ENCODE assay signal across 26 cellular contexts in genomic region chr10:98097175-98097574, GRCh38. TPM values are rescaled to one million over a fixed set of nuclear protein-coding genes. Genes with fewer than 3 reads are reported as not detected.
A peak's percentile ranks its signal among the peaks of the same experiment; 100 is the strongest.
DNase-seq lines count a peak whose midpoint lies in the region; ATAC-seq, FAIRE-seq and TF ChIP-seq lines count a peak whose summit lies in the region.
"Had no signal": no experiment of that assay in that cellular context is flagged by ENCODE, and none has a peak within 500 bp of the region (broad histone marks: within the 10 kb centered on the region; RNA-seq: fewer than 3 reads in every experiment).

No MANE protein-coding gene starts in this region.

- no peaks in the 10 kb centered on the region for H3K9me3 Mint-ChIP-seq in stimulated activated effector memory CD8-positive, alpha-beta T cell treated with anti-CD3 and anti-CD28 coated beads, Interleukin-12 subunit alpha, Interleukin-12 subunit beta, amount 100 ng/mL, for 72 hours
- no peaks in the 10 kb centered on the region for H3K9me3 Mint-ChIP-seq in mesothelial cell of epicardium
- no peaks in the 10 kb centered on the region for H3K9me3 Mint-ChIP-seq in activated T-helper 1 cell treated with anti-CD3 and anti-CD28 coated beads, Interleukin-12 subunit alpha, Interleukin-12 subunit beta, Interleukin-2, Interleukin-4 antibody, amounts not matched to agents 30 ng/mL and 10 ng/mL and 1 ng/mL, durations not matched to agents 14 hours and 24 hours and 36 hours
- H3K9me3 Mint-ChIP-seq: CD4-positive, CD25-positive, alpha-beta regulatory T cell; CD8-positive, alpha-beta T cell; HFFc6 had no signal

- no peak overlapping the region for H2AK5ac ChIP-seq in H1 (ENCODE audit: low read depth, low read length)
- no peak overlapping the region for H2AK5ac ChIP-seq in mesenchymal stem cell (ENCODE audit: low read length, severe bottlenecking)

- no peaks in the 10 kb centered on the region for H3K79me2 ChIP-seq in H1 (ENCODE audit: control insufficient read depth in 1 of 2, insufficient read depth in 2 of 2, low read length in 2 of 2)

- H3K9me3 ChIP-seq in H1 (ENCODE audit: insufficient read depth in 2 of 2, low read depth in 1 of 2, low read length in 1 of 2) = no peaks in the 10 kb centered on the region
- no peaks in the 10 kb centered on the region for H3K9me3 ChIP-seq in mesenchymal stem cell (ENCODE audit: control insufficient read depth, low read length)
- H3K9me3 ChIP-seq: BLaER1, HAP-1 had no signal

- ATAC-seq in stimulated activated effector memory CD8-positive, alpha-beta T cell treated with anti-CD3 and anti-CD28 coated beads, Interleukin-12 subunit alpha, Interleukin-12 subunit beta, amount 100 ng/mL, for 72 hours = peak; percentile 16
- ATAC-seq: CD8-positive, alpha-beta T cell; GM12878 had no signal

- POLR2A ChIA-PET in H1 (lab: Charles Lee; ENCODE audit: partially characterized antibody) = no interaction called here

- H3K23ac ChIP-seq in H1 (ENCODE audit: insufficient read length) (no peak overlapping the region), mesenchymal stem cell (ENCODE audit: low read length in 2 of 2) (no peak overlapping the region)

- CTCF ChIA-PET in H1 (lab: Charles Lee; ENCODE audit: partially characterized antibody) = interaction anchor here (1.4 to 2.1 kb wide), 3 partner anchors 10 to 69 kb away, joined by 3 to 7 read pairs (median 5); no protein-coding TSS in a partner anchor

- TF ChIP-seq EP300 in H1 (IDR thresholded peaks at IDR 0.05; ENCODE audit: borderline replicate concordance in 1 of 2, low read depth in 2 of 2, low read length in 2 of 2) = no peak

- H3K4me3 Mint-ChIP-seq in stimulated activated effector memory CD8-positive, alpha-beta T cell treated with anti-CD3 and anti-CD28 coated beads, Interleukin-12 subunit alpha, Interleukin-12 subunit beta, amount 100 ng/mL, for 72 hours = no peak overlapping the region
- H3K4me3 Mint-ChIP-seq in mesothelial cell of epicardium = no peak overlapping the region
- H3K4me3 Mint-ChIP-seq in activated T-helper 1 cell treated with anti-CD3 and anti-CD28 coated beads, Interleukin-12 subunit alpha, Interleukin-12 subunit beta, Interleukin-2, Interleukin-4 antibody, amounts not matched to agents 30 ng/mL and 10 ng/mL and 1 ng/mL, durations not matched to agents 14 hours and 24 hours and 36 hours = no peak overlapping the region
- H3K4me3 Mint-ChIP-seq: B cell; CD4-positive, CD25-positive, alpha-beta regulatory T cell; CD8-positive, alpha-beta T cell; HFFc6 had no signal

- no peak overlapping the region for H3K4me2 ChIP-seq in H1 (ENCODE audit: insufficient read depth in 1 of 2, low read depth in 2 of 2, low read length in 2 of 2)
- no peak overlapping the region for H3K4me2 ChIP-seq in mesenchymal stem cell (ENCODE audit: low read length, poor library complexity, severe bottlenecking)
- H3K4me2 ChIP-seq: BLaER1 had no signal

- no peak overlapping the region for H2BK12ac ChIP-seq in H1 (ENCODE audit: low read depth, low read length)
- H2BK12ac ChIP-seq in mesenchymal stem cell (ENCODE audit: low read length in 2 of 2) = no peak overlapping the region

- peaks cover 54% of the 10 kb centered on the region for H3K27me3 Mint-ChIP-seq in mesothelial cell of epicardium (ENCODE audit: low read depth)
- H3K27me3 Mint-ChIP-seq in activated T-helper 1 cell treated with anti-CD3 and anti-CD28 coated beads, Interleukin-12 subunit alpha, Interleukin-12 subunit beta, Interleukin-2, Interleukin-4 antibody, amounts not matched to agents 30 ng/mL and 10 ng/mL and 1 ng/mL, durations not matched to agents 14 hours and 24 hours and 36 hours (ENCODE audit: insufficient read depth) = peaks cover 2% of the 10 kb centered on the region
- H3K27me3 Mint-ChIP-seq: CD4-positive, CD25-positive, alpha-beta regulatory T cell had no signal

- no peak overlapping the region for H3K4me3 ChIP-seq in H1 (ENCODE audit: extremely low read depth in 1 of 4, insufficient read depth in 2 of 4, low read depth in 3 of 4, low read length in 4 of 4)
- H3K4me3 ChIP-seq in mesenchymal stem cell (ENCODE audit: insufficient read depth in 1 of 2, low read depth in 1 of 2, low read length in 2 of 2) = no peak overlapping the region
- H3K4me3 ChIP-seq: BLaER1, GM12878, GM23248, HAP-1 had no signal

- H2BK20ac ChIP-seq in H1 (ENCODE audit: low read length) = no peak overlapping the region

- no peaks in the 10 kb centered on the region for H3K79me1 ChIP-seq in H1 (ENCODE audit: low read depth, low read length)
- no peaks in the 10 kb centered on the region for H3K79me1 ChIP-seq in mesenchymal stem cell (replicated peaks; ENCODE audit: low read length, poor library complexity, severe bottlenecking)

- TF ChIP-seq RAD21 in H1 (IDR thresholded peaks at IDR 0.05 in 1 of 2, conservative IDR thresholded peaks at IDR 0.05 in 1 of 2; ENCODE audit: low read depth in 2 of 2, low read length in 2 of 2) = no peak

- H3K36me3 Mint-ChIP-seq in stimulated activated effector memory CD8-positive, alpha-beta T cell treated with anti-CD3 and anti-CD28 coated beads, Interleukin-12 subunit alpha, Interleukin-12 subunit beta, amount 100 ng/mL, for 72 hours = no peaks in the 10 kb centered on the region
- H3K36me3 Mint-ChIP-seq in mesothelial cell of epicardium = no peaks in the 10 kb centered on the region
- no peaks in the 10 kb centered on the region for H3K36me3 Mint-ChIP-seq in activated T-helper 1 cell treated with anti-CD3 and anti-CD28 coated beads, Interleukin-12 subunit alpha, Interleukin-12 subunit beta, Interleukin-2, Interleukin-4 antibody, amounts not matched to agents 30 ng/mL and 10 ng/mL and 1 ng/mL, durations not matched to agents 14 hours and 24 hours and 36 hours (ENCODE audit: low read depth)
- H3K36me3 Mint-ChIP-seq: CD4-positive, CD25-positive, alpha-beta regulatory T cell; CD8-positive, alpha-beta T cell had no signal

- WGBS in H1 (ENCODE audit: extremely low coverage in 1 of 2, insufficient coverage in 1 of 2, insufficient read length in 1 of 2, insufficient replicate concordance in 2 of 2, low coverage in 1 of 2, low lambda C conversion rate in 2 of 2, missing lambda C conversion rate in 1 of 2), 2 experiments = 87% methylated on average over 8 of the region's 8 CpGs; no CpG with 5 or more reads in 1 of the 2 experiments
- WGBS in mesenchymal stem cell = 73% methylated on average over 8 of the region's 8 CpGs

- H3K27me3 ChIP-seq in H1 (replicated peaks in 1 of 4; ENCODE audit: control insufficient read depth in 3 of 4, extremely low read depth in 1 of 4, insufficient read depth in 3 of 4, low read length in 3 of 4) = no peaks in the 10 kb centered on the region
- H3K27me3 ChIP-seq in mesenchymal stem cell (ENCODE audit: control insufficient read depth in 1 of 2, insufficient read depth in 1 of 2, low read length in 2 of 2) = peaks cover 14 to 86% of the 10 kb centered on the region in 2 experiments
- H3K27me3 ChIP-seq: BLaER1 had no signal

- no peak for FAIRE-seq in H1 (lab: Jason Lieb, UNC)
- FAIRE-seq: A204.1, D721Med, GM12878, GM19239, H54 had no signal

- H3K18ac ChIP-seq in H1 (ENCODE audit: extremely low read depth, low read length) = no peak overlapping the region
- H3K18ac ChIP-seq in mesenchymal stem cell (ENCODE audit: low read depth in 1 of 2, low read length in 2 of 2) = no peak overlapping the region

- no peaks in the 10 kb centered on the region for H4K20me1 ChIP-seq in H1 (replicated peaks in 1 of 2; ENCODE audit: control insufficient read depth in 1 of 2, insufficient read depth in 2 of 2, low read length in 2 of 2)
- H4K20me1 ChIP-seq: BLaER1 had no signal

- H3K23me2 ChIP-seq in H1 (ENCODE audit: low read depth, low read length) = no peaks in the 10 kb centered on the region

- no peak overlapping the region for H4K5ac ChIP-seq in H1 (ENCODE audit: insufficient read length, low read depth, low read length)

- peak; percentile 38 for DNase-seq in activated CD8-positive, alpha-beta memory T cell treated with anti-CD3 and anti-CD28 coated beads for 24 hours
- DNase-seq in activated CD8-positive, alpha-beta memory T cell treated with anti-CD3 and anti-CD28 coated beads, Interleukin-2, amount 50 U/mL, for 48 hours = no peak
- DNase-seq in H1 (ENCODE audit: low read depth in 1 of 2, low spot score in 2 of 2) (no peak), mesenchymal stem cell (no peak), H4 (ENCODE audit: low spot score) (no peak), mesothelial cell of epicardium (ENCODE audit: low spot score in 2 of 2, unreplicated experiment in 2 of 2) (no peak)
- DNase-seq in stimulated activated effector memory CD8-positive, alpha-beta T cell treated with anti-CD3 and anti-CD28 coated beads, Interleukin-12 subunit alpha, Interleukin-12 subunit beta, amount 100 ng/mL, for 72 hours (ENCODE audit: low spot score in 2 of 2) = no peak
- no peak for DNase-seq in activated T-helper 1 cell treated with anti-CD3 and anti-CD28 coated beads, Interleukin-12 subunit alpha, Interleukin-12 subunit beta, Interleukin-2, Interleukin-4 antibody, amounts not matched to agents 30 ng/mL and 10 ng/mL and 1 ng/mL, durations not matched to agents 14 hours and 24 hours and 36 hours (ENCODE audit: low spot score)
- DNase-seq: CD4-positive, CD25-positive, alpha-beta regulatory T cell; CD8-positive, alpha-beta T cell; DMS 273 treated with DMSO at 0.1 percent for 48 hours; DMS79; EL; GDM1; GM23248; HFFc6 had no signal

- H3K36me3 ChIP-seq in H1 (ENCODE audit: control insufficient read depth in 2 of 4, insufficient read depth in 4 of 4, low read length in 3 of 4) = no peaks in the 10 kb centered on the region
- no peaks in the 10 kb centered on the region for H3K36me3 ChIP-seq in mesenchymal stem cell (ENCODE audit: control insufficient read depth in 1 of 2, insufficient read depth in 2 of 2, low read depth in 1 of 2, low read length in 2 of 2)
- H3K36me3 ChIP-seq: BLaER1, HAP-1 had no signal

- H4K91ac ChIP-seq in H1 (replicated peaks; ENCODE audit: insufficient read length, low read length) = no peak overlapping the region
- peak overlapping the region; percentile 54 for H4K91ac ChIP-seq in mesenchymal stem cell (ENCODE audit: low read length)

- H3K4ac ChIP-seq in H1 (replicated peaks; ENCODE audit: insufficient read length, low read depth, low read length) (no peak overlapping the region), mesenchymal stem cell (ENCODE audit: low read depth in 1 of 2, low read length in 2 of 2) (no peak overlapping the region)

- H3K56ac ChIP-seq in H1 (replicated peaks; ENCODE audit: insufficient read length, low read depth, low read length) = no peak overlapping the region

- H2BK5ac ChIP-seq in H1 (ENCODE audit: low read depth, low read length) (0 out of 2 replicates have a peak overlapping the region, but pooled peaks have one; percentile 30), mesenchymal stem cell (ENCODE audit: low read depth, low read length, poor library complexity, severe bottlenecking) (no peak overlapping the region)

- H3K4me1 ChIP-seq in H1 (replicated peaks in 1 of 4; ENCODE audit: control insufficient read depth in 3 of 4, insufficient read depth in 4 of 4, low read length in 3 of 4) (peaks cover 0 to 2% (median 1%) of the 10 kb centered on the region in 4 experiments; a peak in 1 of 7 replicates), mesenchymal stem cell (ENCODE audit: control insufficient read depth, insufficient read depth, low read depth, low read length) (no peaks in the 10 kb centered on the region)

- H2BK120ac ChIP-seq in H1 (replicated peaks; ENCODE audit: low read depth, low read length) = no peak overlapping the region
- no peak overlapping the region for H2BK120ac ChIP-seq in mesenchymal stem cell (ENCODE audit: low read depth, low read length)

- H3K4me1 Mint-ChIP-seq in stimulated activated effector memory CD8-positive, alpha-beta T cell treated with anti-CD3 and anti-CD28 coated beads, Interleukin-12 subunit alpha, Interleukin-12 subunit beta, amount 100 ng/mL, for 72 hours = no peaks in the 10 kb centered on the region
- no peaks in the 10 kb centered on the region for H3K4me1 Mint-ChIP-seq in mesothelial cell of epicardium
- no peaks in the 10 kb centered on the region for H3K4me1 Mint-ChIP-seq in activated T-helper 1 cell treated with anti-CD3 and anti-CD28 coated beads, Interleukin-12 subunit alpha, Interleukin-12 subunit beta, Interleukin-2, Interleukin-4 antibody, amounts not matched to agents 30 ng/mL and 10 ng/mL and 1 ng/mL, durations not matched to agents 14 hours and 24 hours and 36 hours (ENCODE audit: low read depth)
- H3K4me1 Mint-ChIP-seq: B cell; CD4-positive, CD25-positive, alpha-beta regulatory T cell had no signal

- H3K27ac Mint-ChIP-seq in stimulated activated effector memory CD8-positive, alpha-beta T cell treated with anti-CD3 and anti-CD28 coated beads, Interleukin-12 subunit alpha, Interleukin-12 subunit beta, amount 100 ng/mL, for 72 hours = peak overlapping the region; percentile 35
- no peak overlapping the region for H3K27ac Mint-ChIP-seq in mesothelial cell of epicardium
- H3K27ac Mint-ChIP-seq in activated T-helper 1 cell treated with anti-CD3 and anti-CD28 coated beads, Interleukin-12 subunit alpha, Interleukin-12 subunit beta, Interleukin-2, Interleukin-4 antibody, amounts not matched to agents 30 ng/mL and 10 ng/mL and 1 ng/mL, durations not matched to agents 14 hours and 24 hours and 36 hours = no peak overlapping the region
- H3K27ac Mint-ChIP-seq: B cell; CD4-positive, CD25-positive, alpha-beta regulatory T cell; CD8-positive, alpha-beta T cell; HFFc6 had no signal

- no peak for TF ChIP-seq CTCF in H1 (IDR thresholded peaks at IDR 0.05; ENCODE audit: control extremely low read depth in 1 of 3, insufficient read depth in 1 of 3, low read depth in 1 of 3, low read length in 3 of 3)
- TF ChIP-seq CTCF in mesothelial cell of epicardium (IDR thresholded peaks at IDR 0.05; ENCODE audit: unreplicated experiment) = no peak

- H2AFZ ChIP-seq in H1 (ENCODE audit: low read length) (no peak overlapping the region), mesenchymal stem cell (ENCODE audit: low read depth, low read length) (no peak overlapping the region)
- H2AFZ ChIP-seq: GM23248 had no signal

- H3K27ac ChIP-seq in H1 (ENCODE audit: low read depth, low read length) (no peak overlapping the region), mesenchymal stem cell (ENCODE audit: low read length, poor library complexity, severe bottlenecking) (no peak overlapping the region)
- H3K27ac ChIP-seq: 22Rv1, BLaER1, C4-2B, GM23248 had no signal

- intact Hi-C loops in activated T-helper 1 cell treated with anti-CD3 and anti-CD28 coated beads, Interleukin-12 subunit alpha, Interleukin-12 subunit beta, Interleukin-2, Interleukin-4 antibody, amounts not matched to agents 30 ng/mL and 10 ng/mL and 1 ng/mL, durations not matched to agents 14 hours and 24 hours and 36 hours (cut with micrococcal nuclease) = no loop called here

- H2BK15ac ChIP-seq in H1 (ENCODE audit: low read length) = no peak overlapping the region; the same call in 1 of the 2 replicates
- no peak overlapping the region for H2BK15ac ChIP-seq in mesenchymal stem cell (ENCODE audit: low read depth, poor library complexity, severe bottlenecking)

- no peak overlapping the region for H3K14ac ChIP-seq in H1 (ENCODE audit: insufficient read length)
- H3K14ac ChIP-seq in mesenchymal stem cell (ENCODE audit: low read length in 2 of 2) = peak overlapping the region in 1 of 2 experiments; percentile 46

- H3K9ac ChIP-seq in H1 (replicated peaks in 1 of 4; ENCODE audit: extremely low read depth in 1 of 4, low read depth in 3 of 4, low read length in 3 of 4) (no peak overlapping the region), mesenchymal stem cell (ENCODE audit: low read length) (no peak overlapping the region)
- H3K9ac ChIP-seq: BLaER1, GM23248 had no signal

- no peak overlapping the region for H4K8ac ChIP-seq in H1 (ENCODE audit: extremely low read depth, insufficient read depth, low read length)
- no peak overlapping the region for H4K8ac ChIP-seq in mesenchymal stem cell (ENCODE audit: low read length)

- TF ChIP-seq POLR2A in H1 (IDR thresholded peaks at IDR 0.05; ENCODE audit: control extremely low read depth in 1 of 2, low read depth in 2 of 2, low read length in 2 of 2) = no peak

RNA-seq across cellular contexts. Expression of gene R3HCC1L, which starts 37.3 kb away (rescaled TPM):
- 13.9 and 16.6 TPM in 2 replicates for total RNA-seq in H1 (2021; fragmentation: NEBNext Ultra II Directional; extraction: Animal tissue kit (Norgen Biotek cat#: 25700))
- 4.6 and 6.9 TPM in 2 replicates for polyA plus RNA-seq in H1 (2011; rRNA removed)
- 10.4 TPM for polyA plus RNA-seq in H1 (2011; cell fraction: cytosol; rRNA removed)
- 4.4 TPM for polyA plus RNA-seq in H1 (2011; cell fraction: nucleus; rRNA removed)
- 13.7 to 15.7 TPM (median 14.7 TPM) in 4 replicates for polyA plus RNA-seq in H1 (2012, experiment 1 of 2)
- 0.66 TPM for polyA plus RNA-seq in H1 (2012, experiment 2 of 2)
- polyA plus RNA-seq in H1 (2013, experiment 1 of 2) = 12.1 TPM
- 11.9 TPM for polyA plus RNA-seq in H1 (2013, experiment 2 of 2)
- polyA minus RNA-seq in H1 (2011; rRNA and poly(A)+ RNA removed) = 18.1 and 24.4 TPM in 2 replicates
- polyA minus RNA-seq in H1 (2011; cell fraction: cytosol; rRNA and poly(A)+ RNA removed) = 11.7 TPM
- 24.7 TPM for polyA minus RNA-seq in H1 (2011; cell fraction: nucleus; rRNA and poly(A)+ RNA removed)
- polyA plus RNA-seq in mesenchymal stem cell (2013, experiment 1 of 2) = 9.3 TPM
- 10.4 TPM for polyA plus RNA-seq in mesenchymal stem cell (2013, experiment 2 of 2)
- 9.8 and 10.5 TPM in 2 replicates for total RNA-seq in H4 (2014; rRNA removed; shearing (Covaris generic))
- 16.6 to 17.9 TPM (median 16.9 TPM) in 3 replicates for total RNA-seq in mesothelial cell of epicardium
- 20.0 and 20.1 TPM in 2 replicates for total RNA-seq in activated T-helper 1 cell treated with anti-CD3 and anti-CD28 coated beads, Interleukin-12 subunit alpha, Interleukin-12 subunit beta, Interleukin-2, Interleukin-4 antibody, amounts not matched to agents 30 ng/mL and 10 ng/mL and 1 ng/mL, durations not matched to agents 14 hours and 24 hours and 36 hours
